ENCODE assay signal across 32 cellular contexts in the genomic region with DNA sequence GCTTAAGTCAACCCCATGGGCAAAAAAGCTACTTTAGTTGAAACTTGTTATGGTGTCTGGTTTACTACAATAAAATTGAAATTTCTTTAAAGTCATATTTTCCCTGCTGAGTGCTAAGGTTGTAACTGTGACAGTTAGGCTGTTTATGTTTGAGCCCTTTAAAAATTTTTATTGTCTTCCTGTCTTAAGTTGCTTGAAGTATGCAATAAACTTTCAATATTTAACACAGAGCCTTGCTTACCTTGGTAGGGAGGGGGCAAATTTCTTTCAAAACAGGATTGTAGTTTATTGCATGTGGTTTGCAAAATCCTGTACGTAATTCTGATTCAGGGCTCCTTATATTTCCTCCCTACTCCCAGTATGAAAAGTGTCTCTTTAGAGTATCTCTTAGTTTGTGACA.
"Had no signal": no experiment of that assay in that cellular context is flagged by ENCODE, and none has a peak within 500 bp of the region (broad histone marks: within the 10 kb centered on the region; RNA-seq: fewer than 3 reads in every experiment).

No MANE protein-coding gene starts in this region.

- H3K27ac ChIP-seq: adrenal gland, body of pancreas, brain microvascular endothelial cell, breast epithelium, VCaP had no signal

- H3K36me3 ChIP-seq: adrenal gland, brain microvascular endothelial cell, breast epithelium had no signal

- H3K27me3 ChIP-seq: adrenal gland, body of pancreas, brain microvascular endothelial cell, breast epithelium had no signal

- DNase-seq: activated B cell treated with CpG ODN at 0.5 μM for 24 hours; activated CD4-positive, alpha-beta memory T cell treated with anti-CD3 and anti-CD28 coated beads for 36 hours; activated CD4-positive, alpha-beta T cell treated with anti-CD3 and anti-CD28 coated beads for 4 hours; activated CD4-positive, alpha-beta T cell treated with anti-CD3 and anti-CD28 coated beads, Interleukin-2, amount 10 ng/mL, durations not matched to agents 24 days and 14 days; activated CD4-positive, alpha-beta T cell treated with anti-CD3 and anti-CD28 coated beads, Interleukin-2, amount 50 U/mL, for 1 hour; activated CD4-positive, alpha-beta T cell treated with anti-CD3 and anti-CD28 coated beads, Interleukin-2, amount 50 U/mL, for 4 hours; activated CD4-positive, CD25-positive, alpha-beta regulatory T cell treated with anti-CD3 and anti-CD28 coated beads, Interleukin-2, amount 50 U/mL, for 72 hours; activated CD8-positive, alpha-beta memory T cell treated with anti-CD3 and anti-CD28 coated beads, Interleukin-2, amount 50 U/mL, for 4 hours; activated CD8-positive, alpha-beta T cell treated with anti-CD3 and anti-CD28 coated beads for 36 hours; activated effector memory CD4-positive, alpha-beta T cell treated with anti-CD3 and anti-CD28 coated beads, Interleukin-2, amount 50 U/mL, for 16 hours; activated gamma-delta T cell treated with Interleukin-2 at 50 U/mL for 16 hours; activated naive CD4-positive, alpha-beta T cell; activated naive CD4-positive, alpha-beta T cell treated with anti-CD3 and anti-CD28 coated beads for 36 hours; activated naive CD4-positive, alpha-beta T cell treated with anti-CD3 and anti-CD28 coated beads, Interleukin-2, amount 50 U/mL, for 16 hours; activated naive CD8-positive, alpha-beta T cell treated with anti-CD3 and anti-CD28 coated beads for 36 hours; activated T-cell treated with anti-CD3 and anti-CD28 coated beads for 4 hours; activated T-cell treated with anti-CD3 and anti-CD28 coated beads, Interleukin-2, amount 50 U/mL, for 1 hour; activated T-cell treated with anti-CD3 and anti-CD28 coated beads, Interleukin-2, amount 50 U/mL, for 4 hours; activated T-cell treated with anti-CD3 and anti-CD28 coated beads, Interleukin-2, amount 50 U/mL, for 72 hours; adrenal gland; amniotic stem cell; aorta; body of pancreas; brain microvascular endothelial cell; central memory CD4-positive, alpha-beta T cell; T-helper 1 cell; T-helper 2 cell; T-helper 9 cell had no signal

- H3K4me3 ChIP-seq: adrenal gland, body of pancreas, breast epithelium had no signal

- H3K4me1 ChIP-seq: adrenal gland, body of pancreas, breast epithelium had no signal

- ATAC-seq: activated CD8-positive, alpha-beta T cell treated with anti-CD3 and anti-CD28 coated beads for 36 hours; activated naive CD4-positive, alpha-beta T cell treated with anti-CD3 and anti-CD28 coated beads, Interleukin-2, amount 50 U/mL, for 72 hours; activated T-cell treated with anti-CD3 and anti-CD28 coated beads, Interleukin-2, amount 50 U/mL, for 4 hours; activated T-cell treated with anti-CD3 and anti-CD28 coated beads, Interleukin-2, amount 50 U/mL, for 72 hours; activated T-helper 17 cell treated with anti-CD3 and anti-CD28 coated beads, Interleukin-2, amount 50 U/mL, for 72 hours; body of pancreas had no signal

- H3K9me3 ChIP-seq: adrenal gland, body of pancreas, breast epithelium had no signal
